8 cellular contexts compared by ENCODE assay signal in genomic region chr12:6752931-6753771, GRCh38. TPM values are rescaled to one million over a fixed set of nuclear protein-coding genes. Genes with fewer than 3 reads are reported as not detected.
DNase-seq lines count a peak whose midpoint lies in the region; ATAC-seq, FAIRE-seq and TF ChIP-seq lines count a peak whose summit lies in the region.

Gene MLF2, minus strand, starts transcription at chr12:6753141. Its CDS starts 807 bp downstream, at chr12:6752334.

- peaks cover 33% of the 10 kb centered on the region for H3K36me3 ChIP-seq in BE2C

- peak within 1 kb of the TSS; percentile 100 for H3K27ac ChIP-seq in cingulate gyrus (ENCODE audit: low read depth, low read length)

- DNase-seq in BE2C (peak; percentile 98), GM19239 (ENCODE audit: insufficient read length, low spot score) (peak; percentile 95), NCI-H524 treated with DMSO at 0.1 percent for 48 hours (lab: John Stamatoyannopoulos, UW) (peak; percentile 82), kidney tubule cell (ENCODE audit: low spot score) (peak; percentile 99)
- DNase-seq in activated CD4-positive, alpha-beta T cell treated with anti-CD3 and anti-CD28 coated beads for 4 hours, result peak; percentile 96 to 97
- DNase-seq in stimulated activated CD4-positive, alpha-beta T cell treated with anti-CD3 and anti-CD28 coated beads, Interleukin-1b, Interleukin-23, amount 100 ng/mL, for 24 hours (ENCODE audit: low read depth in 4 of 4, low spot score in 1 of 4), result peak; percentile 89 to 97 (median 96)

- peak within 1 kb of the TSS; percentile 96 for H3K4me3 ChIP-seq in BE2C (ENCODE audit: low read depth, low read length)

- ATAC-seq in HG03457 (IDR thresholded peaks at IDR 0.05; ENCODE audit: unreplicated experiment), result peak; percentile 74

- peaks cover 16% of the 10 kb centered on the region for H3K4me1 ChIP-seq in BE2C

- peak; percentile 96 for FAIRE-seq in GM19239 (lab: Jason Lieb, UNC)

- no peaks in the 10 kb centered on the region for H3K27me3 ChIP-seq in BE2C

- H3K9me3 ChIP-seq in BE2C, result no peaks in the 10 kb centered on the region

- peak; percentile 95 for TF ChIP-seq CTCF in BE2C (IDR thresholded peaks at IDR 0.05; ENCODE audit: low read depth, low read length)

RNA-seq across cellular contexts. Expression of gene MLF2, which starts in this region (rescaled TPM):
- 486 TPM for polyA plus RNA-seq in BE2C (2012; ENCODE audit: insufficient read depth, insufficient read length, low read depth)

Comparison
In these comparisons a context has a peak if more than half of its experiments do, and no peak if none do; other contexts are left out.
1. Peak in every context shown above with its lines: DNase-seq, ATAC-seq, H3K4me3 ChIP-seq and H3K27ac ChIP-seq.